In the genomic region with DNA sequence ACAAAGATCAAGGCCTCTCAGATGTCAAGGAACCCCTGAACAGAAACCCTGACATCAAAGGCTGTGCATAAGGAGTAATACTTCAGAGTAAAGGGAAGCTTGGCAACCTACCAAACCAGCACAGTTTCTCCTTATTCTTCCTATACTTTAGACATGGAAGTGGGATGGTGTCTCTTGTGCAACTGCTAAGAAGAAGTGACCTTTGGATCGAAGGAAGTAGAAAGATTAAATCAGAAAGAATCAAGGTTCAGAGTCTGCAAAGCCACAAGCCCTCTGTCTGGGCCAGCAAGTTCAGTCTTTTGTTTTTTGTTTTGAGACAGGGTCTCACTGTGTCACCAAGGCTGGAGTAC, we compare ENCODE assay signal across 28 cellular contexts.
DNase-seq lines count a peak whose midpoint lies in the region; ATAC-seq, FAIRE-seq and TF ChIP-seq lines count a peak whose summit lies in the region.
"Had no signal": no experiment of that assay in that cellular context is flagged by ENCODE, and none has a peak within 500 bp of the region (broad histone marks: within the 10 kb centered on the region; RNA-seq: fewer than 3 reads in every experiment).

No MANE protein-coding gene starts in this region.

- H3K79me2 ChIP-seq in HepG2 (ENCODE audit: insufficient read depth, low read length), result no peaks in the 10 kb centered on the region

- no peak overlapping the region for H3K4me3 Mint-ChIP-seq in CD4-positive, alpha-beta memory T cell
- H3K4me3 Mint-ChIP-seq: activated CD4-positive, alpha-beta T cell treated with anti-CD3 and anti-CD28 coated beads, Interleukin-2, amount 10 ng/mL, durations not matched to agents 7 days and 5 days; activated T-cell treated with anti-CD3 and anti-CD28 coated beads, Interleukin-2, amount 50 U/mL, for 24 hours; memory B cell; naive B cell; stimulated activated naive CD8-positive, alpha-beta T cell treated with anti-CD3 and anti-CD28 coated beads, Interleukin-15, Interleukin-2, amounts not matched to agents 100 ng/mL and 50 ng/mL, for 24 hours; WTC11 had no signal

- no peaks in the 10 kb centered on the region for H3K27me3 Mint-ChIP-seq in CD4-positive, alpha-beta memory T cell
- H3K27me3 Mint-ChIP-seq: activated CD4-positive, alpha-beta T cell treated with anti-CD3 and anti-CD28 coated beads, Interleukin-2, amount 10 ng/mL, durations not matched to agents 7 days and 5 days; activated T-cell treated with anti-CD3 and anti-CD28 coated beads, Interleukin-2, amount 50 U/mL, for 24 hours; memory B cell; naive B cell; stimulated activated naive CD8-positive, alpha-beta T cell treated with anti-CD3 and anti-CD28 coated beads, Interleukin-15, Interleukin-2, amounts not matched to agents 100 ng/mL and 50 ng/mL, for 24 hours had no signal

- H3K36me3 ChIP-seq in right lobe of liver (no peaks in the 10 kb centered on the region), HepG2 (replicated peaks in 1 of 2; ENCODE audit: control insufficient read depth in 1 of 2, insufficient read depth in 2 of 2, low read length in 2 of 2) (no peaks in the 10 kb centered on the region), left lung (no peaks in the 10 kb centered on the region), upper lobe of right lung (no peaks in the 10 kb centered on the region)
- H3K36me3 ChIP-seq in CD4-positive, alpha-beta memory T cell (ENCODE audit: insufficient read depth, low read length), result no peaks in the 10 kb centered on the region
- H3K36me3 ChIP-seq: BE2C, SJSA1, tibial nerve had no signal

- H3K4me1 ChIP-seq in right lobe of liver, result peaks cover 0 to 31% (median 0%) of the 10 kb centered on the region in 4 donors
- H3K4me1 ChIP-seq in HepG2 (ENCODE audit: insufficient read depth, low read length), result no peaks in the 10 kb centered on the region
- peaks cover 0 to 8% of the 10 kb centered on the region in 2 donors for H3K4me1 ChIP-seq in left lung
- no peaks in the 10 kb centered on the region for H3K4me1 ChIP-seq in upper lobe of right lung
- peaks cover 8% of the 10 kb centered on the region for H3K4me1 ChIP-seq in CD4-positive, alpha-beta memory T cell (ENCODE audit: insufficient read depth, low read length)
- H3K4me1 ChIP-seq: BE2C, body of pancreas, tibial nerve had no signal

- BruUV-seq in HepG2 (replicated peaks; lab: Mats Ljungman, UMichigan), result no TSS peak

- H2AFZ ChIP-seq in HepG2 (ENCODE audit: low read length), result no peak overlapping the region

- H3K36me3 Mint-ChIP-seq in CD4-positive, alpha-beta memory T cell, result no peaks in the 10 kb centered on the region

- no peaks in the 10 kb centered on the region for H4K20me1 ChIP-seq in HepG2 (ENCODE audit: insufficient read depth, low read length)

- TF ChIP-seq CTCF in right lobe of liver (IDR thresholded peaks at IDR 0.05), result no peak
- TF ChIP-seq CTCF in HepG2 (CRISPR knock-in tag; IDR thresholded peaks at IDR 0.05), result no peak
- no peak for TF ChIP-seq CTCF in fibroblast of pulmonary artery (IDR thresholded peaks at IDR 0.05; ENCODE audit: low read length, missing control alignments)
- TF ChIP-seq CTCF in left lung (IDR thresholded peaks at IDR 0.05), result no peak
- TF ChIP-seq CTCF in upper lobe of right lung (IDR thresholded peaks at IDR 0.05), result no peak

- H3K27ac Mint-ChIP-seq in CD4-positive, alpha-beta memory T cell, result peak overlapping the region in 1 of 7 donors; percentile 54
- H3K27ac Mint-ChIP-seq: activated CD4-positive, alpha-beta T cell treated with anti-CD3 and anti-CD28 coated beads, Interleukin-2, amount 10 ng/mL, durations not matched to agents 7 days and 5 days; activated T-cell treated with anti-CD3 and anti-CD28 coated beads, Interleukin-2, amount 50 U/mL, for 24 hours; memory B cell; stimulated activated naive CD8-positive, alpha-beta T cell treated with anti-CD3 and anti-CD28 coated beads, Interleukin-15, Interleukin-2, amounts not matched to agents 100 ng/mL and 50 ng/mL, for 24 hours had no signal

- peak in 3 of 4 donors; percentile 7 to 22 (median 13) for ATAC-seq in right lobe of liver
- ATAC-seq in HepG2, result no peak
- peak; percentile 16 for ATAC-seq in left lung
- ATAC-seq in upper lobe of right lung, result peak; percentile 44
- no peak for ATAC-seq in GM18907 (IDR thresholded peaks at IDR 0.05; ENCODE audit: unreplicated experiment)
- no peak for ATAC-seq in HG03045 (IDR thresholded peaks at IDR 0.05; ENCODE audit: unreplicated experiment)
- ATAC-seq: body of pancreas, WTC11 had no signal

- TF ChIP-seq RAD21 in HepG2 (CRISPR knock-in tag; IDR thresholded peaks at IDR 0.05), result no peak

- H3K9me3 ChIP-seq in right lobe of liver, result no peaks in the 10 kb centered on the region
- no peaks in the 10 kb centered on the region for H3K9me3 ChIP-seq in HepG2 (ENCODE audit: low read length)
- H3K9me3 ChIP-seq in left lung, result no peaks in the 10 kb centered on the region
- H3K9me3 ChIP-seq in upper lobe of right lung, result no peaks in the 10 kb centered on the region
- no peaks in the 10 kb centered on the region for H3K9me3 ChIP-seq in CD4-positive, alpha-beta memory T cell (ENCODE audit: control insufficient read depth in 1 of 2, low read length in 2 of 2)
- H3K9me3 ChIP-seq: BE2C, body of pancreas, SJSA1, tibial nerve had no signal

- TF ChIP-seq EP300 in HepG2 (IDR thresholded peaks at IDR 0.05; ENCODE audit: low read depth in 2 of 2, low read length in 2 of 2), result no peak
- no peak for TF ChIP-seq EP300 in HepG2 (CRISPR knock-in tag; IDR thresholded peaks at IDR 0.05; ENCODE audit: borderline replicate concordance)

- H3K4me2 ChIP-seq in HepG2 (ENCODE audit: low read depth, low read length), result no peak overlapping the region

- DNase-seq in right lobe of liver (no peak), HepG2 (ENCODE audit: low spot score) (no peak), fibroblast of pulmonary artery (ENCODE audit: low read depth) (peak; percentile 49), left lung (no peak), upper lobe of right lung (no peak)
- DNase-seq in CD4-positive, alpha-beta memory T cell, result no peak
- DNase-seq: activated CD4-positive, alpha-beta T cell treated with anti-CD3 and anti-CD28 coated beads, Interleukin-2, amount 10 ng/mL, durations not matched to agents 7 days and 5 days; activated T-cell treated with anti-CD3 and anti-CD28 coated beads, Interleukin-2, amount 50 U/mL, for 24 hours; BE2C; COR-L47; Kasumi-1; kidney; naive B cell; NCI-H1105 treated with DMSO at 0.1 percent for 48 hours; NCI-H2081; NCI-H226; NCI-H748 treated with DMSO at 0.1 percent for 48 hours had no signal

- in situ Hi-C loops in HepG2 (cut with HindIII; ENCODE audit: extremely low pct_ligation_motif_present, low pct_unique_long_range_greater_than_20kb), result no loop called here

- H3K27ac ChIP-seq in right lobe of liver (no peak overlapping the region), HepG2 (ENCODE audit: extremely low read length, insufficient read depth, low read length) (no peak overlapping the region), left lung (no peak overlapping the region), upper lobe of right lung (no peak overlapping the region)
- no peak overlapping the region for H3K27ac ChIP-seq in CD4-positive, alpha-beta memory T cell (ENCODE audit: low read depth, low read length)
- H3K27ac ChIP-seq: body of pancreas, SJSA1, tibial nerve had no signal

- TF ChIP-seq POLR2A in right lobe of liver (IDR thresholded peaks at IDR 0.05), result no peak
- TF ChIP-seq POLR2A in HepG2 (IDR thresholded peaks at IDR 0.05; ENCODE audit: insufficient read depth in 1 of 2, low read depth in 2 of 2, low read length in 2 of 2), result no peak

- CTCF ChIA-PET in HepG2 (lab: Yijun Ruan, JAX; ENCODE audit: low intra/inter-chr PET ratio, low total read pairs), result no interaction called here
- CTCF ChIA-PET in CD4-positive, alpha-beta memory T cell (lab: Charles Lee; ENCODE audit: partially characterized antibody), result interaction anchor here (2.3 to 2.8 kb wide), 2 partner anchors 15 to 92 kb away, joined by 7 to 11 read pairs; no protein-coding TSS in a partner anchor

- intact Hi-C loops in right lobe of liver (cut with DNase I) (no loop called here), HepG2 (cut with micrococcal nuclease; ENCODE audit: unreplicated experiment) (no loop called here), left lung (cut with DNase I) (no loop called here), upper lobe of right lung (cut with DNase I) (no loop called here)
- intact Hi-C loops in CD4-positive, alpha-beta memory T cell (cut with micrococcal nuclease), result no loop called here

- H3K9ac ChIP-seq in HepG2 (ENCODE audit: insufficient read depth, low read depth, low read length), result no peak overlapping the region

- H3K4me3 ChIP-seq in right lobe of liver (no peak overlapping the region), HepG2 (replicated peaks in 1 of 3; ENCODE audit: insufficient read depth in 1 of 3, low read depth in 2 of 3, low read length in 3 of 3) (no peak overlapping the region), fibroblast of pulmonary artery (replicated peaks; ENCODE audit: low read depth, low read length) (no peak overlapping the region), left lung (no peak overlapping the region), upper lobe of right lung (no peak overlapping the region)
- H3K4me3 ChIP-seq in CD4-positive, alpha-beta memory T cell (ENCODE audit: low read length in 2 of 2), result no peak overlapping the region
- H3K4me3 ChIP-seq: body of pancreas, SJSA1, skin epidermis, tibial nerve had no signal

- H3K27me3 ChIP-seq in right lobe of liver (no peaks in the 10 kb centered on the region), HepG2 (ENCODE audit: control insufficient read depth in 1 of 2, insufficient read depth in 2 of 2, low read length in 2 of 2) (peaks cover 0 to 4% of the 10 kb centered on the region in 2 experiments; a peak in 2 of 5 replicates), left lung (no peaks in the 10 kb centered on the region), upper lobe of right lung (no peaks in the 10 kb centered on the region)
- no peaks in the 10 kb centered on the region for H3K27me3 ChIP-seq in CD4-positive, alpha-beta memory T cell (ENCODE audit: insufficient read depth, low read length)
- H3K27me3 ChIP-seq: BE2C, body of pancreas, SJSA1, tibial nerve had no signal

- POLR2A ChIA-PET in HepG2 (lab: Yijun Ruan, JAX), result no interaction called here
- POLR2A ChIA-PET in CD4-positive, alpha-beta memory T cell (lab: Charles Lee; ENCODE audit: partially characterized antibody), result no interaction called here

- FAIRE-seq in HepG2 (lab: Jason Lieb, UNC), result no peak
- FAIRE-seq: GM18507, kidney, RCC 7860 had no signal

- H3K4me1 Mint-ChIP-seq in CD4-positive, alpha-beta memory T cell, result peaks cover 13 to 18% (median 17%) of the 10 kb centered on the region in 4 donors

- H3K9me3 Mint-ChIP-seq in CD4-positive, alpha-beta memory T cell, result peaks cover 0 to 7% (median 1%) of the 10 kb centered on the region in 8 donors
- H3K9me3 Mint-ChIP-seq: activated T-cell treated with anti-CD3 and anti-CD28 coated beads, Interleukin-2, amount 50 U/mL, for 24 hours; stimulated activated naive CD8-positive, alpha-beta T cell treated with anti-CD3 and anti-CD28 coated beads, Interleukin-15, Interleukin-2, amounts not matched to agents 100 ng/mL and 50 ng/mL, for 24 hours; WTC11 had no signal

- 20% methylated on average over 1 of the region's 1 CpG for WGBS in right lobe of liver (ENCODE audit: insufficient coverage, low coverage, low lambda C conversion rate, missing lambda C conversion rate)
- WGBS in HepG2 (ENCODE audit: low lambda C conversion rate), result 0% methylated on average over 1 of the region's 1 CpG

TF ChIP-seq in HepG2, 621 proteins besides CTCF, POLR2A, EP300 and RAD21 (continues in another document):
- no peak for TF ChIP-seq ZNF234 (CRISPR knock-in tag; conservative IDR thresholded peaks at IDR 0.05)

Comparison
In these comparisons a context has a peak if more than half of its experiments do, and no peak if none do; other contexts are left out.
1. ATAC-seq: peak in right lobe of liver (3 of 4), left lung (single experiment) and upper lobe of right lung (single experiment); none in HepG2 (single experiment), GM18907 (single experiment) and HG03045 (single experiment).